In genomic region chr10:71663311-71663710, GRCh38 we compare ENCODE assay signal across 16 cellular contexts. TPM values are rescaled to one million over a fixed set of nuclear protein-coding genes. Genes with fewer than 3 reads are reported as not detected.
"Had no signal": no experiment of that assay in that cellular context is flagged by ENCODE, and none has a peak within 500 bp of the region (broad histone marks: within the 10 kb centered on the region; RNA-seq: fewer than 3 reads in every experiment).

No MANE protein-coding gene starts in this region.

- DNase-seq: activated effector memory CD4-positive, alpha-beta T cell treated with anti-CD3 and anti-CD28 coated beads, Interleukin-2, amount 50 U/mL, for 16 hours; aorta; brain microvascular endothelial cell; left ventricle myocardium inferior; mammary epithelial cell; ovary; sigmoid colon; stimulated activated CD8-positive, alpha-beta memory T cell treated with anti-CD3 and anti-CD28 coated beads, Interleukin-4, amount 100 ng/mL, for 48 hours; stimulated activated naive CD4-positive, alpha-beta T cell had no signal

- H3K27ac ChIP-seq: brain microvascular endothelial cell, left ventricle myocardium inferior, ovary, sigmoid colon had no signal

- H3K9me3 Mint-ChIP-seq: activated T-cell treated with anti-CD3 and anti-CD28 coated beads, Interleukin-2, amount 50 U/mL, for 4 hours; T-cell had no signal

- H3K4me3 Mint-ChIP-seq: activated T-cell treated with anti-CD3 and anti-CD28 coated beads, Interleukin-2, amount 50 U/mL, for 4 hours; T-cell had no signal

- H3K36me3 Mint-ChIP-seq: naive B cell, T-cell had no signal

- H3K9me3 ChIP-seq: ovary, sigmoid colon had no signal

- ATAC-seq: activated T-cell treated with anti-CD3 and anti-CD28 coated beads, Interleukin-2, amount 50 U/mL, for 4 hours had no signal

- H3K27me3 ChIP-seq: ovary, sigmoid colon had no signal

- H3K27me3 Mint-ChIP-seq: T-cell had no signal

- H3K4me1 ChIP-seq: left ventricle myocardium inferior, sigmoid colon had no signal

- FAIRE-seq: colon, endometrium, frontal cortex had no signal

- H3K36me3 ChIP-seq: brain microvascular endothelial cell, left ventricle myocardium inferior, ovary, sigmoid colon had no signal

- H3K4me3 ChIP-seq: left ventricle myocardium inferior, ovary, sigmoid colon had no signal

- H3K27ac Mint-ChIP-seq: T-cell had no signal

RNA-seq across cellular contexts. Expression of gene C10orf105, which starts 56.3 kb away (rescaled TPM):
- total RNA-seq: frontal cortex, kidney epithelial cell had no signal
- polyA plus RNA-seq: aorta, mammary epithelial cell had no signal
